In genomic region chr2:136139601-136140000, GRCh38 we compare ENCODE assay signal across 15 cellular contexts. TPM values are rescaled to one million over a fixed set of nuclear protein-coding genes. Genes with fewer than 3 reads are reported as not detected.
DNase-seq lines count a peak whose midpoint lies in the region; ATAC-seq lines count a peak whose summit lies in the region.
"Had no signal": no experiment of that assay in that cellular context is flagged by ENCODE, and none has a peak within 500 bp of the region (broad histone marks: within the 10 kb centered on the region; RNA-seq: fewer than 3 reads in every experiment).

No MANE protein-coding gene starts in this region.

- no peak for DNase-seq in activated CD4-positive, alpha-beta memory T cell treated with anti-CD3 and anti-CD28 coated beads, Interleukin-2, amount 10 ng/mL, durations not matched to agents 7 days and 5 days
- no peak for DNase-seq in activated CD4-positive, alpha-beta memory T cell treated with anti-CD3 and anti-CD28 coated beads for 36 hours
- DNase-seq in T-helper 2 cell treated with Interferon-gamma antibody and Interleukin-4, amounts not matched to agents 5 μg/mL and 100 μg/mL, for 36 hours (ENCODE audit: low spot score): no peak
- no peak for DNase-seq in natural killer cell treated with Interleukin-12 subunit alpha and Interleukin-12 subunit beta and Interleukin-15 and Interleukin-18, amount 100 ng/mL, for 72 hours (ENCODE audit: low spot score)
- DNase-seq in islet precursor cell: no peak
- no peak for DNase-seq in occipital lobe (lab: John Stamatoyannopoulos, UW)
- DNase-seq: activated CD4-positive, alpha-beta T cell treated with anti-CD3 and anti-CD28 coated beads, Interleukin-2, amount 50 U/mL, for 1 hour; DMS153; mesenchymal stem cell; NCI-H2029; stimulated activated CD4-positive, alpha-beta T cell treated with anti-CD3 and anti-CD28 coated beads, Interleukin-12 subunit alpha, Interleukin-12 subunit beta, amount 100 ng/mL, for 4 hours had no signal

- H3K27me3 Mint-ChIP-seq in activated CD4-positive, alpha-beta memory T cell treated with anti-CD3 and anti-CD28 coated beads, Interleukin-2, amount 10 ng/mL, durations not matched to agents 7 days and 5 days: peaks cover 56% of the 10 kb centered on the region
- H3K27me3 Mint-ChIP-seq in activated CD4-positive, alpha-beta memory T cell treated with anti-CD3 and anti-CD28 coated beads for 36 hours: peaks cover 14% of the 10 kb centered on the region
- H3K27me3 Mint-ChIP-seq in T-helper 2 cell treated with Interferon-gamma antibody and Interleukin-4, amounts not matched to agents 5 μg/mL and 100 μg/mL, for 36 hours (ENCODE audit: low read depth): peaks cover 66% of the 10 kb centered on the region
- peaks cover 0 to 13% of the 10 kb centered on the region in 2 donors for H3K27me3 Mint-ChIP-seq in natural killer cell treated with Interleukin-12 subunit alpha and Interleukin-12 subunit beta and Interleukin-15 and Interleukin-18, amount 100 ng/mL, for 72 hours

- POLR2A ChIA-PET in activated CD4-positive, alpha-beta memory T cell treated with anti-CD3 and anti-CD28 coated beads, Interleukin-2, amount 10 ng/mL, durations not matched to agents 7 days and 5 days (lab: Charles Lee): interaction anchor here (0.8 to 1.5 kb wide), 8 partner anchors 11 to 188 kb away, joined by 3 to 5 read pairs (median 4); no protein-coding TSS in a partner anchor
- POLR2A ChIA-PET in activated CD4-positive, alpha-beta memory T cell treated with anti-CD3 and anti-CD28 coated beads for 36 hours (lab: Charles Lee): interaction anchor here (1.0 kb wide), 1 partner anchor 188 kb away, joined by 3 read pairs; no protein-coding TSS in a partner anchor

- ATAC-seq in HG02884 (IDR thresholded peaks at IDR 0.05; ENCODE audit: unreplicated experiment) (peak; percentile 35), GM18520 (IDR thresholded peaks at IDR 0.05; ENCODE audit: unreplicated experiment) (no peak)
- ATAC-seq in natural killer cell treated with Interleukin-12 subunit alpha and Interleukin-12 subunit beta and Interleukin-15 and Interleukin-18, amount 100 ng/mL, for 72 hours: no peak

- H3K4me1 Mint-ChIP-seq in activated CD4-positive, alpha-beta memory T cell treated with anti-CD3 and anti-CD28 coated beads, Interleukin-2, amount 10 ng/mL, durations not matched to agents 7 days and 5 days: peaks cover 51% of the 10 kb centered on the region
- H3K4me1 Mint-ChIP-seq in activated CD4-positive, alpha-beta memory T cell treated with anti-CD3 and anti-CD28 coated beads for 36 hours (ENCODE audit: low read depth): peaks cover 67% of the 10 kb centered on the region
- peaks cover 43% of the 10 kb centered on the region for H3K4me1 Mint-ChIP-seq in T-helper 2 cell treated with Interferon-gamma antibody and Interleukin-4, amounts not matched to agents 5 μg/mL and 100 μg/mL, for 36 hours (ENCODE audit: low read depth)
- peaks cover 45 to 50% of the 10 kb centered on the region in 2 donors for H3K4me1 Mint-ChIP-seq in natural killer cell treated with Interleukin-12 subunit alpha and Interleukin-12 subunit beta and Interleukin-15 and Interleukin-18, amount 100 ng/mL, for 72 hours (ENCODE audit: low read depth in 2 of 2)

- CTCF ChIA-PET in activated CD4-positive, alpha-beta memory T cell treated with anti-CD3 and anti-CD28 coated beads, Interleukin-2, amount 10 ng/mL, durations not matched to agents 7 days and 5 days (lab: Charles Lee): no interaction called here
- CTCF ChIA-PET in activated CD4-positive, alpha-beta memory T cell treated with anti-CD3 and anti-CD28 coated beads for 36 hours (lab: Charles Lee): interaction anchor here (0.6 kb wide), 1 partner anchor 181 kb away, joined by 3 read pairs; no protein-coding TSS in a partner anchor

- H3K9me3 Mint-ChIP-seq in activated CD4-positive, alpha-beta memory T cell treated with anti-CD3 and anti-CD28 coated beads, Interleukin-2, amount 10 ng/mL, durations not matched to agents 7 days and 5 days: no peaks in the 10 kb centered on the region
- H3K9me3 Mint-ChIP-seq in activated CD4-positive, alpha-beta memory T cell treated with anti-CD3 and anti-CD28 coated beads for 36 hours: no peaks in the 10 kb centered on the region
- no peaks in the 10 kb centered on the region for H3K9me3 Mint-ChIP-seq in T-helper 2 cell treated with Interferon-gamma antibody and Interleukin-4, amounts not matched to agents 5 μg/mL and 100 μg/mL, for 36 hours
- no peaks in the 10 kb centered on the region for H3K9me3 Mint-ChIP-seq in natural killer cell treated with Interleukin-12 subunit alpha and Interleukin-12 subunit beta and Interleukin-15 and Interleukin-18, amount 100 ng/mL, for 72 hours

- intact Hi-C loops in activated CD4-positive, alpha-beta memory T cell treated with anti-CD3 and anti-CD28 coated beads for 36 hours (cut with micrococcal nuclease): no loop called here

- H3K36me3 Mint-ChIP-seq in activated CD4-positive, alpha-beta memory T cell treated with anti-CD3 and anti-CD28 coated beads, Interleukin-2, amount 10 ng/mL, durations not matched to agents 7 days and 5 days (ENCODE audit: low read depth): peaks cover 3% of the 10 kb centered on the region
- no peaks in the 10 kb centered on the region for H3K36me3 Mint-ChIP-seq in activated CD4-positive, alpha-beta memory T cell treated with anti-CD3 and anti-CD28 coated beads for 36 hours
- H3K36me3 Mint-ChIP-seq in T-helper 2 cell treated with Interferon-gamma antibody and Interleukin-4, amounts not matched to agents 5 μg/mL and 100 μg/mL, for 36 hours (ENCODE audit: low read depth): no peaks in the 10 kb centered on the region
- H3K36me3 Mint-ChIP-seq in natural killer cell treated with Interleukin-12 subunit alpha and Interleukin-12 subunit beta and Interleukin-15 and Interleukin-18, amount 100 ng/mL, for 72 hours: no peaks in the 10 kb centered on the region

- peak overlapping the region; percentile 27 for H3K27ac Mint-ChIP-seq in activated CD4-positive, alpha-beta memory T cell treated with anti-CD3 and anti-CD28 coated beads, Interleukin-2, amount 10 ng/mL, durations not matched to agents 7 days and 5 days
- no peak overlapping the region for H3K27ac Mint-ChIP-seq in activated CD4-positive, alpha-beta memory T cell treated with anti-CD3 and anti-CD28 coated beads for 36 hours
- no peak overlapping the region for H3K27ac Mint-ChIP-seq in T-helper 2 cell treated with Interferon-gamma antibody and Interleukin-4, amounts not matched to agents 5 μg/mL and 100 μg/mL, for 36 hours
- H3K27ac Mint-ChIP-seq in natural killer cell treated with Interleukin-12 subunit alpha and Interleukin-12 subunit beta and Interleukin-15 and Interleukin-18, amount 100 ng/mL, for 72 hours: no peak overlapping the region

- H3K4me3 Mint-ChIP-seq in activated CD4-positive, alpha-beta memory T cell treated with anti-CD3 and anti-CD28 coated beads, Interleukin-2, amount 10 ng/mL, durations not matched to agents 7 days and 5 days: no peak overlapping the region
- H3K4me3 Mint-ChIP-seq in activated CD4-positive, alpha-beta memory T cell treated with anti-CD3 and anti-CD28 coated beads for 36 hours: no peak overlapping the region
- peak overlapping the region; percentile 16 for H3K4me3 Mint-ChIP-seq in T-helper 2 cell treated with Interferon-gamma antibody and Interleukin-4, amounts not matched to agents 5 μg/mL and 100 μg/mL, for 36 hours
- H3K4me3 Mint-ChIP-seq in natural killer cell treated with Interleukin-12 subunit alpha and Interleukin-12 subunit beta and Interleukin-15 and Interleukin-18, amount 100 ng/mL, for 72 hours: peak overlapping the region; percentile 41

RNA-seq across cellular contexts. Expression of gene CXCR4, which starts 21.7 kb away (rescaled TPM):
- 100 to 1,000 TPM; 202 to 212 TPM for total RNA-seq in activated CD4-positive, alpha-beta memory T cell treated with anti-CD3 and anti-CD28 coated beads, Interleukin-2, amount 10 ng/mL, durations not matched to agents 7 days and 5 days
- total RNA-seq in activated CD4-positive, alpha-beta memory T cell treated with anti-CD3 and anti-CD28 coated beads for 36 hours: 100 to 1,000 TPM; 139 to 141 TPM
- 10 to 100 TPM; 72.1 to 74.8 TPM for total RNA-seq in natural killer cell treated with Interleukin-12 subunit alpha and Interleukin-12 subunit beta and Interleukin-15 and Interleukin-18, amount 100 ng/mL, for 72 hours
- total RNA-seq in occipital lobe: 115 TPM
- total RNA-seq: fibroblast of lung, LHCN-M2 had no signal

Comparison
In these comparisons a context has a peak if more than half of its experiments do, and no peak if none do; other contexts are left out.
1. H3K4me3 Mint-ChIP-seq: peak in T-helper 2 cell treated with Interferon-gamma antibody and Interleukin-4, amounts not matched to agents 5 μg/mL and 100 μg/mL, for 36 hours (single experiment) and natural killer cell treated with Interleukin-12 subunit alpha and Interleukin-12 subunit beta and Interleukin-15 and Interleukin-18, amount 100 ng/mL, for 72 hours (single experiment); none in activated CD4-positive, alpha-beta memory T cell treated with anti-CD3 and anti-CD28 coated beads, Interleukin-2, amount 10 ng/mL, durations not matched to agents 7 days and 5 days (single experiment) and activated CD4-positive, alpha-beta memory T cell treated with anti-CD3 and anti-CD28 coated beads for 36 hours (single experiment).